ENCODE assay signal across 18 cellular contexts in genomic region chrX:1397001-1397400, GRCh38. TPM values are rescaled to one million over a fixed set of nuclear protein-coding genes. Genes with fewer than 3 reads are reported as not detected.
A peak's percentile ranks its signal among the peaks of the same experiment; 100 is the strongest.
DNase-seq lines count a peak whose midpoint lies in the region; ATAC-seq, FAIRE-seq and TF ChIP-seq lines count a peak whose summit lies in the region.
"Had no signal": no experiment of that assay in that cellular context is flagged by ENCODE, and none has a peak within 500 bp of the region (broad histone marks: within the 10 kb centered on the region; RNA-seq: fewer than 3 reads in every experiment).

No MANE protein-coding gene starts in this region.

- DNase-seq in activated naive CD8-positive, alpha-beta T cell treated with anti-CD3 and anti-CD28 coated beads, Interleukin-2, amount 10 ng/mL, durations not matched to agents 7 days and 5 days: peak; percentile 22
- DNase-seq in activated naive CD8-positive, alpha-beta T cell treated with anti-CD3 and anti-CD28 coated beads, Interleukin-2, amount 50 U/mL, for 24 hours: no peak
- peak; percentile 61 for DNase-seq in RWPE2 (ENCODE audit: low spot score)
- peak in 2 of 3 donors; percentile 40 for DNase-seq in right cardiac atrium
- DNase-seq in stimulated activated CD8-positive, alpha-beta memory T cell treated with anti-CD3 and anti-CD28 coated beads, Interleukin-4, amount 100 ng/mL, for 48 hours: peak; percentile 18
- no peak for DNase-seq in NCI-H2029 treated with DMSO at 0.1 percent for 48 hours (lab: John Stamatoyannopoulos, UW)
- DNase-seq in HTR-8/SVneo (ENCODE audit: insufficient read length, low spot score): no peak
- DNase-seq: ACHN, AML-193, EL, HFFc6, KBM-7, NCI-H1436, NCI-H2029, NCI-H2171 treated with DMSO at 0.1 percent for 48 hours, NCI-H446 treated with DMSO at 0.1 percent for 48 hours, NCI-H774 had no signal

- WGBS in right cardiac atrium: 88% methylated on average over 15 of the region's 15 CpGs

- no peaks in the 10 kb centered on the region for H3K27me3 ChIP-seq in RWPE2 (ENCODE audit: insufficient read depth, poor library complexity, severe bottlenecking)
- H3K27me3 ChIP-seq in right cardiac atrium (ENCODE audit: control insufficient read depth, insufficient read depth): no peaks in the 10 kb centered on the region

- no peak overlapping the region for H3K27ac ChIP-seq in RWPE2 (ENCODE audit: poor library complexity, severe bottlenecking)
- H3K27ac ChIP-seq in right cardiac atrium (ENCODE audit: low read length): no peak overlapping the region

- intact Hi-C loops in right cardiac atrium (cut with DNase I): loop anchor here in 2 of 4 donors (10.0 kb wide), 1 partner anchor 48 kb away; no protein-coding TSS in a partner anchor

- H3K4me1 ChIP-seq in RWPE2 (ENCODE audit: insufficient read depth, poor library complexity, severe bottlenecking): no peaks in the 10 kb centered on the region
- no peaks in the 10 kb centered on the region for H3K4me1 ChIP-seq in right cardiac atrium (ENCODE audit: control insufficient read depth, insufficient read depth, low read length)

- no peaks in the 10 kb centered on the region for H3K27me3 Mint-ChIP-seq in activated naive CD8-positive, alpha-beta T cell treated with anti-CD3 and anti-CD28 coated beads, Interleukin-2, amount 10 ng/mL, durations not matched to agents 7 days and 5 days
- H3K27me3 Mint-ChIP-seq in activated naive CD8-positive, alpha-beta T cell treated with anti-CD3 and anti-CD28 coated beads, Interleukin-2, amount 50 U/mL, for 24 hours: no peaks in the 10 kb centered on the region
- H3K27me3 Mint-ChIP-seq: CD4-positive, alpha-beta T cell had no signal

- H3K4me1 Mint-ChIP-seq in activated naive CD8-positive, alpha-beta T cell treated with anti-CD3 and anti-CD28 coated beads, Interleukin-2, amount 10 ng/mL, durations not matched to agents 7 days and 5 days: peaks cover 20% of the 10 kb centered on the region
- H3K4me1 Mint-ChIP-seq in activated naive CD8-positive, alpha-beta T cell treated with anti-CD3 and anti-CD28 coated beads, Interleukin-2, amount 50 U/mL, for 24 hours: peaks cover 29% of the 10 kb centered on the region

- H3K4me3 ChIP-seq in RWPE2 (ENCODE audit: severe bottlenecking) (no peak overlapping the region), right cardiac atrium (ENCODE audit: low read length) (no peak overlapping the region)

- H3K9me3 Mint-ChIP-seq in activated naive CD8-positive, alpha-beta T cell treated with anti-CD3 and anti-CD28 coated beads, Interleukin-2, amount 10 ng/mL, durations not matched to agents 7 days and 5 days: no peaks in the 10 kb centered on the region
- no peaks in the 10 kb centered on the region for H3K9me3 Mint-ChIP-seq in activated naive CD8-positive, alpha-beta T cell treated with anti-CD3 and anti-CD28 coated beads, Interleukin-2, amount 50 U/mL, for 24 hours
- H3K9me3 Mint-ChIP-seq: CD4-positive, alpha-beta T cell; HFFc6 had no signal

- H3K27ac Mint-ChIP-seq in activated naive CD8-positive, alpha-beta T cell treated with anti-CD3 and anti-CD28 coated beads, Interleukin-2, amount 10 ng/mL, durations not matched to agents 7 days and 5 days: no peak overlapping the region
- no peak overlapping the region for H3K27ac Mint-ChIP-seq in activated naive CD8-positive, alpha-beta T cell treated with anti-CD3 and anti-CD28 coated beads, Interleukin-2, amount 50 U/mL, for 24 hours
- H3K27ac Mint-ChIP-seq: CD4-positive, alpha-beta T cell; HFFc6 had no signal

- no peak for ATAC-seq in activated naive CD8-positive, alpha-beta T cell treated with anti-CD3 and anti-CD28 coated beads, Interleukin-2, amount 10 ng/mL, durations not matched to agents 7 days and 5 days (ENCODE audit: low read depth)
- no peak for ATAC-seq in activated naive CD8-positive, alpha-beta T cell treated with anti-CD3 and anti-CD28 coated beads, Interleukin-2, amount 50 U/mL, for 24 hours
- ATAC-seq in RWPE2 (ENCODE audit: low read depth) (no peak), right cardiac atrium (no peak)

- POLR2A ChIA-PET in activated naive CD8-positive, alpha-beta T cell treated with anti-CD3 and anti-CD28 coated beads, Interleukin-2, amount 10 ng/mL, durations not matched to agents 7 days and 5 days (lab: Charles Lee): no interaction called here

- peaks cover 18% of the 10 kb centered on the region for H3K36me3 Mint-ChIP-seq in activated naive CD8-positive, alpha-beta T cell treated with anti-CD3 and anti-CD28 coated beads, Interleukin-2, amount 10 ng/mL, durations not matched to agents 7 days and 5 days
- H3K36me3 Mint-ChIP-seq in activated naive CD8-positive, alpha-beta T cell treated with anti-CD3 and anti-CD28 coated beads, Interleukin-2, amount 50 U/mL, for 24 hours (ENCODE audit: low read depth): peaks cover 18% of the 10 kb centered on the region

- FAIRE-seq in HTR-8/SVneo (lab: Jason Lieb, UNC): no peak

- H3K9me3 ChIP-seq in RWPE2 (ENCODE audit: severe bottlenecking): no peaks in the 10 kb centered on the region
- no peaks in the 10 kb centered on the region for H3K9me3 ChIP-seq in right cardiac atrium (ENCODE audit: control insufficient read depth, low read length)

- H3K4me3 Mint-ChIP-seq in activated naive CD8-positive, alpha-beta T cell treated with anti-CD3 and anti-CD28 coated beads, Interleukin-2, amount 10 ng/mL, durations not matched to agents 7 days and 5 days: no peak overlapping the region
- H3K4me3 Mint-ChIP-seq in activated naive CD8-positive, alpha-beta T cell treated with anti-CD3 and anti-CD28 coated beads, Interleukin-2, amount 50 U/mL, for 24 hours: no peak overlapping the region
- H3K4me3 Mint-ChIP-seq: CD4-positive, alpha-beta T cell; HFFc6 had no signal

- peaks cover 36% of the 10 kb centered on the region for H3K36me3 ChIP-seq in RWPE2 (ENCODE audit: low read depth)

- TF ChIP-seq CTCF in RWPE2 (IDR thresholded peaks at IDR 0.05; ENCODE audit: poor library complexity, severe bottlenecking): no peak

RNA-seq across cellular contexts. Expression of gene SLC25A6, which starts 5.1 kb away (rescaled TPM):
- total RNA-seq in activated naive CD8-positive, alpha-beta T cell treated with anti-CD3 and anti-CD28 coated beads, Interleukin-2, amount 10 ng/mL, durations not matched to agents 7 days and 5 days: 100 to 1,000 TPM; 235 to 241 TPM
- 100 to 1,000 TPM; 154 to 228 (median 193) TPM for total RNA-seq in right cardiac atrium
- 159 TPM for polyA plus RNA-seq in right cardiac atrium

RNA-seq across cellular contexts. Expression of gene ASMTL, which starts 55.7 kb away (rescaled TPM):
- total RNA-seq in activated naive CD8-positive, alpha-beta T cell treated with anti-CD3 and anti-CD28 coated beads, Interleukin-2, amount 10 ng/mL, durations not matched to agents 7 days and 5 days: 10 to 100 TPM; 39.4 to 42.2 TPM
- total RNA-seq in right cardiac atrium: 10 to 100 TPM; 30.3 to 34.4 (median 34.1) TPM
- 27.7 TPM for polyA plus RNA-seq in right cardiac atrium

Comparison
In these comparisons a context has a peak if more than half of its experiments do, and no peak if none do; other contexts are left out.
1. DNase-seq: peak in activated naive CD8-positive, alpha-beta T cell treated with anti-CD3 and anti-CD28 coated beads, Interleukin-2, amount 10 ng/mL, durations not matched to agents 7 days and 5 days (single experiment), RWPE2 (single experiment), right cardiac atrium (2 of 3) and stimulated activated CD8-positive, alpha-beta memory T cell treated with anti-CD3 and anti-CD28 coated beads, Interleukin-4, amount 100 ng/mL, for 48 hours (single experiment); none in activated naive CD8-positive, alpha-beta T cell treated with anti-CD3 and anti-CD28 coated beads, Interleukin-2, amount 50 U/mL, for 24 hours (single experiment), NCI-H2029 treated with DMSO at 0.1 percent for 48 hours (single experiment) and HTR-8/SVneo (single experiment).